ENCODE assay signal across 8 cellular contexts in genomic region chr14:21825845-21826244, GRCh38.
"Had no signal": no experiment of that assay in that cellular context is flagged by ENCODE, and none has a peak within 500 bp of the region (broad histone marks: within the 10 kb centered on the region; RNA-seq: fewer than 3 reads in every experiment).

No MANE protein-coding gene starts in this region.

- H3K4me1 ChIP-seq: lower lobe of right lung, SJCRH30, transverse colon had no signal

- H3K9me3 Mint-ChIP-seq: mesothelial cell of epicardium had no signal

- H3K36me3 ChIP-seq: lower lobe of right lung, neutrophil, SJCRH30, transverse colon had no signal

- H3K4me1 Mint-ChIP-seq: mesothelial cell of epicardium had no signal

- H3K9me3 ChIP-seq: lower lobe of right lung, neutrophil, SJCRH30, transverse colon had no signal

- H3K27ac ChIP-seq: lower lobe of right lung, neutrophil, SJCRH30, skin epidermis, transverse colon had no signal

- H3K36me3 Mint-ChIP-seq: mesothelial cell of epicardium had no signal

- H3K4me3 ChIP-seq: lower lobe of right lung, SJCRH30, skin epidermis, transverse colon had no signal

- DNase-seq: aorta, lower lobe of right lung, posterior cingulate gyrus, transverse colon had no signal

- H3K27ac Mint-ChIP-seq: mesothelial cell of epicardium had no signal

- H3K4me3 Mint-ChIP-seq: mesothelial cell of epicardium had no signal
